7 cellular contexts compared by ENCODE assay signal in the genomic region with DNA sequence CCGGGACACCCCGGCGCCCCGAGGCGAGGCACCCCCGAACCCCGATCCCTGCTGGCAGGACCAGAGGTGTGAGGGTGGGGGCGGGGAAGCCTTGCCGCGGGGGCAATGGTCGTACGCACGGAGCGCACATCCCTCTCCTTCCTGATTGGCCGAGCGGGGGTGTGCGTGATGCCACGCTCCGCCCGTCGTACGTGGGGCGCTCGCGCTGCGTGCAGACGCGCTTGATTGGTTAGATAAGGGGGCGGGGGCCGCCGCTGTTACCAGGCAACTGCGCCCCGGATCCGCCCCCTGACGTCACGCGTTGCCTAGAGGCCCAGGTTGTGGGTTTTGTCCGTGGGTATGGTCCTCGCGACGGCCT. TPM values are rescaled to one million over a fixed set of nuclear protein-coding genes. Genes with fewer than 3 reads are reported as not detected.
A peak's percentile ranks its signal among the peaks of the same experiment; 100 is the strongest.
DNase-seq lines count a peak whose midpoint lies in the region; ATAC-seq, FAIRE-seq and TF ChIP-seq lines count a peak whose summit lies in the region.
"Not testable (repeated sequence)": the region's sequence is repeated elsewhere in the genome, so short reads cannot be mapped to it uniquely, and the experiment has no call there.

No MANE protein-coding gene starts in this region.

- no CpG with 5 or more reads among the region's 41 CpGs for WGBS in H1 (ENCODE audit: extremely low coverage in 1 of 2, insufficient coverage in 1 of 2, insufficient read length in 1 of 2, insufficient replicate concordance in 2 of 2, low coverage in 1 of 2, low lambda C conversion rate in 2 of 2, missing lambda C conversion rate in 1 of 2), 2 experiments

- not testable (repeated sequence) for H2BK120ac ChIP-seq in H1 (replicated peaks; ENCODE audit: low read depth, low read length)

- H3K4me3 ChIP-seq in Panc1 (ENCODE audit: low read depth in 2 of 2, low read length in 2 of 2), result peak overlapping the region; percentile 23 to 35; a peak in 3 of 4 replicates
- peak overlapping the region in 2 of 4 experiments; percentile 48 to 53; a peak in 3 of 8 replicates for H3K4me3 ChIP-seq in H1 (ENCODE audit: extremely low read depth in 1 of 4, insufficient read depth in 2 of 4, low read depth in 3 of 4, low read length in 4 of 4)

- H3K9ac ChIP-seq in H1 (replicated peaks in 1 of 4; ENCODE audit: extremely low read depth in 1 of 4, low read depth in 3 of 4, low read length in 3 of 4), result peak overlapping the region in 1 of 4 experiments; percentile 73; a peak in 2 of 7 replicates

- CTCF ChIA-PET in Panc1 (lab: Charles Lee); H1 (lab: Charles Lee; ENCODE audit: partially characterized antibody): not testable (repeated sequence)

- H3K9me3 ChIP-seq in Panc1 (ENCODE audit: control insufficient read depth, insufficient read depth, low read depth, low read length); H1 (ENCODE audit: insufficient read depth in 2 of 2, low read depth in 1 of 2, low read length in 1 of 2): not testable (repeated sequence)

- H3K23me2 ChIP-seq in H1 (ENCODE audit: low read depth, low read length), result not testable (repeated sequence)

- not testable (repeated sequence) for H3K23ac ChIP-seq in H1 (ENCODE audit: insufficient read length)

- H3K4me1 ChIP-seq in Panc1 (ENCODE audit: control insufficient read depth, insufficient read depth, low read length); H1 (replicated peaks in 1 of 4; ENCODE audit: control insufficient read depth in 3 of 4, insufficient read depth in 4 of 4, low read length in 3 of 4): not testable (repeated sequence)

- not testable (repeated sequence) for H4K5ac ChIP-seq in H1 (ENCODE audit: insufficient read length, low read depth, low read length)

- not testable (repeated sequence) for H2BK5ac ChIP-seq in H1 (ENCODE audit: low read depth, low read length)

- H3K79me2 ChIP-seq in H1 (ENCODE audit: control insufficient read depth in 1 of 2, insufficient read depth in 2 of 2, low read length in 2 of 2), result not testable (repeated sequence)

- H3K4ac ChIP-seq in H1 (replicated peaks; ENCODE audit: insufficient read length, low read depth, low read length), result not testable (repeated sequence)

- POLR2A ChIA-PET in Panc1 (lab: Charles Lee); H1 (lab: Charles Lee; ENCODE audit: partially characterized antibody): not testable (repeated sequence)

- in situ Hi-C loops in Panc1 (cut with HindIII; ENCODE audit: low pct_unique_long_range_greater_than_20kb, low sequenced_read_pairs), result not testable (repeated sequence)

- H3K14ac ChIP-seq in H1 (ENCODE audit: insufficient read length), result not testable (repeated sequence)

- not testable (repeated sequence) for H3K36me3 ChIP-seq in Panc1 (ENCODE audit: control insufficient read depth, insufficient read depth, low read length); H1 (ENCODE audit: control insufficient read depth in 2 of 4, insufficient read depth in 4 of 4, low read length in 3 of 4)

- H4K20me1 ChIP-seq in H1 (replicated peaks in 1 of 2; ENCODE audit: control insufficient read depth in 1 of 2, insufficient read depth in 2 of 2, low read length in 2 of 2), result not testable (repeated sequence)

- not testable (repeated sequence) for BruUV-seq in Panc1 (replicated peaks; lab: Mats Ljungman, UMichigan)

- not testable (repeated sequence) for TF ChIP-seq CTCF in Panc1 (IDR thresholded peaks at IDR 0.05); H1 (IDR thresholded peaks at IDR 0.05; ENCODE audit: control extremely low read depth in 1 of 3, insufficient read depth in 1 of 3, low read depth in 1 of 3, low read length in 3 of 3)

- DNase-seq in Panc1 (ENCODE audit: low read depth, low spot score), result not testable (repeated sequence)
- DNase-seq in activated T-cell treated with anti-CD3 and anti-CD28 coated beads for 48 hours (ENCODE audit: low read depth), result peak; percentile 88
- peak in 1 of 2 experiments; percentile 75 for DNase-seq in H1 (ENCODE audit: low read depth in 1 of 2, low spot score in 2 of 2)
- peak; percentile 96 for DNase-seq in mesenteric fat pad (ENCODE audit: low spot score)
- DNase-seq in stimulated activated CD4-positive, alpha-beta T cell treated with anti-CD3 and anti-CD28 coated beads, Interleukin-2, amount 100 ng/mL, for 24 hours, result peak; percentile 87 to 89

- not testable (repeated sequence) for H2AFZ ChIP-seq in H1 (ENCODE audit: low read length)

- H4K91ac ChIP-seq in H1 (replicated peaks; ENCODE audit: insufficient read length, low read length), result not testable (repeated sequence)

- peak overlapping the region in 1 of 2 experiments; percentile 23; a peak in 1 of 4 replicates for H3K4me2 ChIP-seq in H1 (ENCODE audit: insufficient read depth in 1 of 2, low read depth in 2 of 2, low read length in 2 of 2)

- ATAC-seq in GM19035 (IDR thresholded peaks at IDR 0.05; ENCODE audit: unreplicated experiment) (peak; percentile 97), HG02943 (IDR thresholded peaks at IDR 0.05; ENCODE audit: low read depth, unreplicated experiment) (peak; percentile 98), Panc1 (peak; percentile 98)

- not testable (repeated sequence) for H3K27ac ChIP-seq in Panc1 (ENCODE audit: low read length)
- peak overlapping the region; percentile 64; the same call in 1 of the 2 replicates for H3K27ac ChIP-seq in H1 (ENCODE audit: low read depth, low read length)

- peak in 1 of 2 experiments; percentile 54; a peak in 1 of 3 replicates for TF ChIP-seq POLR2A in H1 (IDR thresholded peaks at IDR 0.05; ENCODE audit: control extremely low read depth in 1 of 2, low read depth in 2 of 2, low read length in 2 of 2)

- not testable (repeated sequence) for H2AK5ac ChIP-seq in H1 (ENCODE audit: low read depth, low read length)

- H3K18ac ChIP-seq in H1 (ENCODE audit: extremely low read depth, low read length), result not testable (repeated sequence)

- H2BK12ac ChIP-seq in H1 (ENCODE audit: low read depth, low read length), result not testable (repeated sequence)

- TF ChIP-seq RAD21 in H1 (IDR thresholded peaks at IDR 0.05 in 1 of 2, conservative IDR thresholded peaks at IDR 0.05 in 1 of 2; ENCODE audit: low read depth in 2 of 2, low read length in 2 of 2), result not testable (repeated sequence)

- not testable (repeated sequence) for H4K8ac ChIP-seq in H1 (ENCODE audit: extremely low read depth, insufficient read depth, low read length)

- not testable (repeated sequence) for H3K27me3 ChIP-seq in Panc1 (ENCODE audit: control insufficient read depth, insufficient read depth, low read length); H1 (replicated peaks in 1 of 4; ENCODE audit: control insufficient read depth in 3 of 4, extremely low read depth in 1 of 4, insufficient read depth in 3 of 4, low read length in 3 of 4)

- intact Hi-C loops in Panc1 (cut with micrococcal nuclease; ENCODE audit: unreplicated experiment), result not testable (repeated sequence)

- not testable (repeated sequence) for FAIRE-seq in H1 (lab: Jason Lieb, UNC)

- not testable (repeated sequence) for TF ChIP-seq EP300 in H1 (IDR thresholded peaks at IDR 0.05; ENCODE audit: borderline replicate concordance in 1 of 2, low read depth in 2 of 2, low read length in 2 of 2)

- not testable (repeated sequence) for H2BK15ac ChIP-seq in H1 (ENCODE audit: low read length)

- H3K79me1 ChIP-seq in H1 (ENCODE audit: low read depth, low read length), result not testable (repeated sequence)

- not testable (repeated sequence) for H3K56ac ChIP-seq in H1 (replicated peaks; ENCODE audit: insufficient read length, low read depth, low read length)

- not testable (repeated sequence) for H2BK20ac ChIP-seq in H1 (ENCODE audit: low read length)

TF ChIP-seq in H1, 55 proteins besides CTCF, POLR2A, EP300 and RAD21:
- TF ChIP-seq CREB1 (IDR thresholded peaks at IDR 0.05) (peak; percentile 36; the same call in 1 of the 2 replicates), TAF1 (IDR thresholded peaks at IDR 0.05; ENCODE audit: low read depth, low read length) (0 out of 2 replicates have a peak, but pooled peaks have one; percentile 42)

RNA-seq across cellular contexts. Expression of gene GTF2IRD2B, which starts 0.5 kb away (rescaled TPM):
- total RNA-seq in Panc1 (2021; ENCODE audit: unreplicated experiment) (44.0 TPM), mesenteric fat pad (24.2 TPM)
- 37.3 TPM for polyA plus RNA-seq in Panc1 (2012; ENCODE audit: insufficient read length)
- total RNA-seq in H1 (2021; fragmentation: NEBNext Ultra II Directional; extraction: Animal tissue kit (Norgen Biotek cat#: 25700)), result 7.9 and 8.0 TPM in 2 replicates
- 4.1 and 6.8 TPM in 2 replicates for polyA plus RNA-seq in H1 (2011; rRNA removed)
- polyA plus RNA-seq in H1 (2011; cell fraction: cytosol; rRNA removed), result 9.4 TPM
- polyA plus RNA-seq in H1 (2011; cell fraction: nucleus; rRNA removed), result 5.9 TPM
- 5.9 to 9.6 TPM (median 8.0 TPM) in 4 replicates for polyA plus RNA-seq in H1 (2012, experiment 1 of 2)
- 4.1 TPM for polyA plus RNA-seq in H1 (2012, experiment 2 of 2)
- polyA plus RNA-seq in H1 (2013, experiment 1 of 2), result 4.2 TPM
- polyA plus RNA-seq in H1 (2013, experiment 2 of 2), result 3.9 TPM
- polyA minus RNA-seq in H1 (2011; rRNA and poly(A)+ RNA removed), result 5.1 and 6.7 TPM in 2 replicates
- 7.9 TPM for polyA minus RNA-seq in H1 (2011; cell fraction: cytosol; rRNA and poly(A)+ RNA removed)
- polyA minus RNA-seq in H1 (2011; cell fraction: nucleus; rRNA and poly(A)+ RNA removed), result 11.0 TPM

RNA-seq across cellular contexts. Expression of gene RCC1L, which starts 19.3 kb away (rescaled TPM):
- 82.0 TPM for total RNA-seq in Panc1 (2021; ENCODE audit: unreplicated experiment)
- polyA plus RNA-seq in Panc1 (2012; ENCODE audit: insufficient read length), result 78.0 TPM
- total RNA-seq in H1 (2021; fragmentation: NEBNext Ultra II Directional; extraction: Animal tissue kit (Norgen Biotek cat#: 25700)), result 48.5 and 49.5 TPM in 2 replicates
- polyA plus RNA-seq in H1 (2011; rRNA removed), result 31.8 and 40.1 TPM in 2 replicates
- polyA plus RNA-seq in H1 (2011; cell fraction: cytosol; rRNA removed), result 47.5 TPM
- polyA plus RNA-seq in H1 (2011; cell fraction: nucleus; rRNA removed), result 36.4 TPM
- polyA plus RNA-seq in H1 (2012, experiment 1 of 2), result 54.6 to 57.3 TPM (median 55.6 TPM) in 4 replicates
- polyA plus RNA-seq in H1 (2012, experiment 2 of 2), result 52.1 TPM
- polyA plus RNA-seq in H1 (2013, experiment 1 of 2), result 20.0 TPM
- 20.3 TPM for polyA plus RNA-seq in H1 (2013, experiment 2 of 2)
- 26.3 and 35.7 TPM in 2 replicates for polyA minus RNA-seq in H1 (2011; rRNA and poly(A)+ RNA removed)
- 18.6 TPM for polyA minus RNA-seq in H1 (2011; cell fraction: cytosol; rRNA and poly(A)+ RNA removed)
- polyA minus RNA-seq in H1 (2011; cell fraction: nucleus; rRNA and poly(A)+ RNA removed), result 17.7 TPM
- total RNA-seq in mesenteric fat pad, result 44.2 TPM
